Comparison of ENCODE assay signal across 8 cellular contexts in genomic region chr16:79790854-79791253, GRCh38.
"Had no signal": no experiment of that assay in that cellular context is flagged by ENCODE, and none has a peak within 500 bp of the region (broad histone marks: within the 10 kb centered on the region; RNA-seq: fewer than 3 reads in every experiment).

No MANE protein-coding gene starts in this region.

- H3K27ac Mint-ChIP-seq: GM23338, H9, HFFc6 had no signal

- H3K4me1 ChIP-seq: HAP-1 had no signal

- H3K4me3 Mint-ChIP-seq: GM23338, H9, HFFc6 had no signal

- H3K36me3 ChIP-seq: HAP-1 had no signal

- H3K27ac ChIP-seq: GM23248 had no signal

- H3K9me3 Mint-ChIP-seq: GM23338, H9 had no signal

- DNase-seq: GM23248, GOT3, H7, H9, HCEC 1CT, HFFc6 had no signal

- H3K4me3 ChIP-seq: GM23248, GM23338, HAP-1 had no signal

- H3K9me3 ChIP-seq: HAP-1 had no signal
